Comparison of ENCODE assay signal across 1 cellular context in genomic region chr7:129611246-129612111, GRCh38.
TF ChIP-seq lines count a peak whose summit lies in the region.

Gene NRF1 (plus strand): TSS chr7:129611720. CDS start chr7:129657352, 45,632 bp downstream.

TF ChIP-seq in HepG2, 621 proteins besides CTCF, POLR2A, EP300 and RAD21 (continued from another document and continues in another):
- TF ChIP-seq, protein P1, sequence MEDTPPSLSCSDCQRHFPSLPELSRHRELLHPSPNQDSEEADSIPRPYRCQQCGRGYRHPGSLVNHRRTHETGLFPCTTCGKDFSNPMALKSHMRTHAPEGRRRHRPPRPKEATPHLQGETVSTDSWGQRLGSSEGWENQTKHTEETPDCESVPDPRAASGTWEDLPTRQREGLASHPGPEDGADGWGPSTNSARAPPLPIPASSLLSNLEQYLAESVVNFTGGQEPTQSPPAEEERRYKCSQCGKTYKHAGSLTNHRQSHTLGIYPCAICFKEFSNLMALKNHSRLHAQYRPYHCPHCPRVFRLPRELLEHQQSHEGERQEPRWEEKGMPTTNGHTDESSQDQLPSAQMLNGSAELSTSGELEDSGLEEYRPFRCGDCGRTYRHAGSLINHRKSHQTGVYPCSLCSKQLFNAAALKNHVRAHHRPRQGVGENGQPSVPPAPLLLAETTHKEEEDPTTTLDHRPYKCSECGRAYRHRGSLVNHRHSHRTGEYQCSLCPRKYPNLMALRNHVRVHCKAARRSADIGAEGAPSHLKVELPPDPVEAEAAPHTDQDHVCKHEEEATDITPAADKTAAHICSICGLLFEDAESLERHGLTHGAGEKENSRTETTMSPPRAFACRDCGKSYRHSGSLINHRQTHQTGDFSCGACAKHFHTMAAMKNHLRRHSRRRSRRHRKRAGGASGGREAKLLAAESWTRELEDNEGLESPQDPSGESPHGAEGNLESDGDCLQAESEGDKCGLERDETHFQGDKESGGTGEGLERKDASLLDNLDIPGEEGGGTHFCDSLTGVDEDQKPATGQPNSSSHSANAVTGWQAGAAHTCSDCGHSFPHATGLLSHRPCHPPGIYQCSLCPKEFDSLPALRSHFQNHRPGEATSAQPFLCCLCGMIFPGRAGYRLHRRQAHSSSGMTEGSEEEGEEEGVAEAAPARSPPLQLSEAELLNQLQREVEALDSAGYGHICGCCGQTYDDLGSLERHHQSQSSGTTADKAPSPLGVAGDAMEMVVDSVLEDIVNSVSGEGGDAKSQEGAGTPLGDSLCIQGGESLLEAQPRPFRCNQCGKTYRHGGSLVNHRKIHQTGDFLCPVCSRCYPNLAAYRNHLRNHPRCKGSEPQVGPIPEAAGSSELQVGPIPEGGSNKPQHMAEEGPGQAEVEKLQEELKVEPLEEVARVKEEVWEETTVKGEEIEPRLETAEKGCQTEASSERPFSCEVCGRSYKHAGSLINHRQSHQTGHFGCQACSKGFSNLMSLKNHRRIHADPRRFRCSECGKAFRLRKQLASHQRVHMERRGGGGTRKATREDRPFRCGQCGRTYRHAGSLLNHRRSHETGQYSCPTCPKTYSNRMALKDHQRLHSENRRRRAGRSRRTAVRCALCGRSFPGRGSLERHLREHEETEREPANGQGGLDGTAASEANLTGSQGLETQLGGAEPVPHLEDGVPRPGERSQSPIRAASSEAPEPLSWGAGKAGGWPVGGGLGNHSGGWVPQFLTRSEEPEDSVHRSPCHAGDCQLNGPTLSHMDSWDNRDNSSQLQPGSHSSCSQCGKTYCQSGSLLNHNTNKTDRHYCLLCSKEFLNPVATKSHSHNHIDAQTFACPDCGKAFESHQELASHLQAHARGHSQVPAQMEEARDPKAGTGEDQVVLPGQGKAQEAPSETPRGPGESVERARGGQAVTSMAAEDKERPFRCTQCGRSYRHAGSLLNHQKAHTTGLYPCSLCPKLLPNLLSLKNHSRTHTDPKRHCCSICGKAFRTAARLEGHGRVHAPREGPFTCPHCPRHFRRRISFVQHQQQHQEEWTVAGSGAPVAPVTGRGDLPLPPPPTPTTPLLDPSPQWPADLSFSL (CRISPR knock-in tag; IDR thresholded peaks at IDR 0.05) = 0 out of 2 replicates have a peak, but pooled peaks have one; percentile 10
- TF ChIP-seq, protein P2, sequence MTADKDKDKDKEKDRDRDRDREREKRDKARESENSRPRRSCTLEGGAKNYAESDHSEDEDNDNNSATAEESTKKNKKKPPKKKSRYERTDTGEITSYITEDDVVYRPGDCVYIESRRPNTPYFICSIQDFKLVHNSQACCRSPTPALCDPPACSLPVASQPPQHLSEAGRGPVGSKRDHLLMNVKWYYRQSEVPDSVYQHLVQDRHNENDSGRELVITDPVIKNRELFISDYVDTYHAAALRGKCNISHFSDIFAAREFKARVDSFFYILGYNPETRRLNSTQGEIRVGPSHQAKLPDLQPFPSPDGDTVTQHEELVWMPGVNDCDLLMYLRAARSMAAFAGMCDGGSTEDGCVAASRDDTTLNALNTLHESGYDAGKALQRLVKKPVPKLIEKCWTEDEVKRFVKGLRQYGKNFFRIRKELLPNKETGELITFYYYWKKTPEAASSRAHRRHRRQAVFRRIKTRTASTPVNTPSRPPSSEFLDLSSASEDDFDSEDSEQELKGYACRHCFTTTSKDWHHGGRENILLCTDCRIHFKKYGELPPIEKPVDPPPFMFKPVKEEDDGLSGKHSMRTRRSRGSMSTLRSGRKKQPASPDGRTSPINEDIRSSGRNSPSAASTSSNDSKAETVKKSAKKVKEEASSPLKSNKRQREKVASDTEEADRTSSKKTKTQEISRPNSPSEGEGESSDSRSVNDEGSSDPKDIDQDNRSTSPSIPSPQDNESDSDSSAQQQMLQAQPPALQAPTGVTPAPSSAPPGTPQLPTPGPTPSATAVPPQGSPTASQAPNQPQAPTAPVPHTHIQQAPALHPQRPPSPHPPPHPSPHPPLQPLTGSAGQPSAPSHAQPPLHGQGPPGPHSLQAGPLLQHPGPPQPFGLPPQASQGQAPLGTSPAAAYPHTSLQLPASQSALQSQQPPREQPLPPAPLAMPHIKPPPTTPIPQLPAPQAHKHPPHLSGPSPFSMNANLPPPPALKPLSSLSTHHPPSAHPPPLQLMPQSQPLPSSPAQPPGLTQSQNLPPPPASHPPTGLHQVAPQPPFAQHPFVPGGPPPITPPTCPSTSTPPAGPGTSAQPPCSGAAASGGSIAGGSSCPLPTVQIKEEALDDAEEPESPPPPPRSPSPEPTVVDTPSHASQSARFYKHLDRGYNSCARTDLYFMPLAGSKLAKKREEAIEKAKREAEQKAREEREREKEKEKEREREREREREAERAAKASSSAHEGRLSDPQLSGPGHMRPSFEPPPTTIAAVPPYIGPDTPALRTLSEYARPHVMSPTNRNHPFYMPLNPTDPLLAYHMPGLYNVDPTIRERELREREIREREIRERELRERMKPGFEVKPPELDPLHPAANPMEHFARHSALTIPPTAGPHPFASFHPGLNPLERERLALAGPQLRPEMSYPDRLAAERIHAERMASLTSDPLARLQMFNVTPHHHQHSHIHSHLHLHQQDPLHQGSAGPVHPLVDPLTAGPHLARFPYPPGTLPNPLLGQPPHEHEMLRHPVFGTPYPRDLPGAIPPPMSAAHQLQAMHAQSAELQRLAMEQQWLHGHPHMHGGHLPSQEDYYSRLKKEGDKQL (CRISPR knock-in tag; IDR thresholded peaks at IDR 0.05; ENCODE audit: low read depth) = no peak
- peak; percentile 93 for TF ChIP-seq ZNF564 (CRISPR knock-in tag; IDR thresholded peaks at IDR 0.05)
- TF ChIP-seq, protein P3, sequence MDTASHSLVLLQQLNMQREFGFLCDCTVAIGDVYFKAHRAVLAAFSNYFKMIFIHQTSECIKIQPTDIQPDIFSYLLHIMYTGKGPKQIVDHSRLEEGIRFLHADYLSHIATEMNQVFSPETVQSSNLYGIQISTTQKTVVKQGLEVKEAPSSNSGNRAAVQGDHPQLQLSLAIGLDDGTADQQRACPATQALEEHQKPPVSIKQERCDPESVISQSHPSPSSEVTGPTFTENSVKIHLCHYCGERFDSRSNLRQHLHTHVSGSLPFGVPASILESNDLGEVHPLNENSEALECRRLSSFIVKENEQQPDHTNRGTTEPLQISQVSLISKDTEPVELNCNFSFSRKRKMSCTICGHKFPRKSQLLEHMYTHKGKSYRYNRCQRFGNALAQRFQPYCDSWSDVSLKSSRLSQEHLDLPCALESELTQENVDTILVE (CRISPR knock-in tag; IDR thresholded peaks at IDR 0.05) = peak; percentile 70; the same call in 1 of the 2 replicates
- peak; percentile 7; the same call in 1 of the 2 replicates for TF ChIP-seq CREB1 (IDR thresholded peaks at IDR 0.05)
- TF ChIP-seq CREB1 (CRISPR knock-in tag; IDR thresholded peaks at IDR 0.05) = no peak
- no peak for TF ChIP-seq SMAD3 (CRISPR knock-in tag; IDR thresholded peaks at IDR 0.05)
- peak; percentile 92 for TF ChIP-seq ZBTB38 (CRISPR knock-in tag; IDR thresholded peaks at IDR 0.05)
- peak; percentile 94; the same call in 1 of the 2 replicates for TF ChIP-seq ZNF558 (CRISPR knock-in tag; IDR thresholded peaks at IDR 0.05; ENCODE audit: borderline replicate concordance)
- TF ChIP-seq, protein P4, sequence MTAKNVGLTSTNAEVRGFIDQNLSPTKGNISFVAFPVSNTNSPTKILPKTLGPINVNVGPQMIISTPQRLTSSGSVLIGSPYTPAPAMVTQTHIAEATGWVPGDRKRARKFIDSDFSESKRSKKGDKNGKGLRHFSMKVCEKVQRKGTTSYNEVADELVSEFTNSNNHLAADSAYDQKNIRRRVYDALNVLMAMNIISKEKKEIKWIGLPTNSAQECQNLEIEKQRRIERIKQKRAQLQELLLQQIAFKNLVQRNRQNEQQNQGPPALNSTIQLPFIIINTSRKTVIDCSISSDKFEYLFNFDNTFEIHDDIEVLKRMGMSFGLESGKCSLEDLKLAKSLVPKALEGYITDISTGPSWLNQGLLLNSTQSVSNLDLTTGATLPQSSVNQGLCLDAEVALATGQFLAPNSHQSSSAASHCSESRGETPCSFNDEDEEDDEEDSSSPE (CRISPR knock-in tag; IDR thresholded peaks at IDR 0.05) = peak; percentile 82
- TF ChIP-seq MIXL1 (CRISPR knock-in tag; IDR thresholded peaks at IDR 0.05) = peak; percentile 40; the same call in 1 of the 2 replicates
- peak; percentile 92 for TF ChIP-seq GMEB2 (CRISPR knock-in tag; IDR thresholded peaks at IDR 0.05; ENCODE audit: low read depth)
- peak; percentile 61 for TF ChIP-seq ZNF547 (CRISPR knock-in tag; IDR thresholded peaks at IDR 0.05)
- TF ChIP-seq ZNF841 (CRISPR knock-in tag; IDR thresholded peaks at IDR 0.05; ENCODE audit: borderline replicate concordance) = peak; percentile 59; the same call in 1 of the 2 replicates
- TF ChIP-seq MEF2D (CRISPR knock-in tag; IDR thresholded peaks at IDR 0.05) = no peak
- TF ChIP-seq ZNF605 (CRISPR knock-in tag; IDR thresholded peaks at IDR 0.05) = peak; percentile 49; the same call in 1 of the 2 replicates
- TF ChIP-seq, protein P5, sequence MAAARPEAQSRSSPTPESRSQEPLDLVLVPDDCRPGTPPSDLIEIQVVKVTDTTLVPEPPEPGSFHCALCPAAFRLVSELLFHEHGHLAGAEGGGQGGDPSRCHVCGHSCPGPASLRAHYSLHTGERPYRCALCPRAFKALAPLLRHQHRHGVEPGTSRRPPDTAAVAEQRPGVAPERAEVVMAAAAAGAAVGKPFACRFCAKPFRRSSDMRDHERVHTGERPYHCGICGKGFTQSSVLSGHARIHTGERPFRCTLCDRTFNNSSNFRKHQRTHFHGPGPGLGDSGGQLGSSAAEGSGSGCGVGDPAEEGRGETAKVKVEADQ (CRISPR knock-in tag; IDR thresholded peaks at IDR 0.05; ENCODE audit: borderline replicate concordance) = peak; percentile 67; the same call in 1 of the 2 replicates
- peak; percentile 84 for TF ChIP-seq HNRNPLL (IDR thresholded peaks at IDR 0.05; ENCODE audit: low read depth, low read length, poor library complexity, severe bottlenecking)
- peak; percentile 71; the same call in 1 of the 2 replicates for TF ChIP-seq ZNF724P (CRISPR knock-in tag; IDR thresholded peaks at IDR 0.05; ENCODE audit: borderline replicate concordance)
- peak; percentile 98 for TF ChIP-seq GMEB1 (CRISPR knock-in tag; IDR thresholded peaks at IDR 0.05; ENCODE audit: borderline replicate concordance)
- TF ChIP-seq, protein P6, sequence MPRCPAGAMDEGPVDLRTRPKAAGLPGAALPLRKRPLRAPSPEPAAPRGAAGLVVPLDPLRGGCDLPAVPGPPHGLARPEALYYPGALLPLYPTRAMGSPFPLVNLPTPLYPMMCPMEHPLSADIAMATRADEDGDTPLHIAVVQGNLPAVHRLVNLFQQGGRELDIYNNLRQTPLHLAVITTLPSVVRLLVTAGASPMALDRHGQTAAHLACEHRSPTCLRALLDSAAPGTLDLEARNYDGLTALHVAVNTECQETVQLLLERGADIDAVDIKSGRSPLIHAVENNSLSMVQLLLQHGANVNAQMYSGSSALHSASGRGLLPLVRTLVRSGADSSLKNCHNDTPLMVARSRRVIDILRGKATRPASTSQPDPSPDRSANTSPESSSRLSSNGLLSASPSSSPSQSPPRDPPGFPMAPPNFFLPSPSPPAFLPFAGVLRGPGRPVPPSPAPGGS (CRISPR knock-in tag; IDR thresholded peaks at IDR 0.05) = peak; percentile 38; the same call in 1 of the 2 replicates
- peak; percentile 69; the same call in 1 of the 2 replicates for TF ChIP-seq MTA1 (CRISPR knock-in tag; IDR thresholded peaks at IDR 0.05; ENCODE audit: borderline replicate concordance)
- 0 out of 2 replicates have a peak, but pooled peaks have one; percentile 41 for TF ChIP-seq ZNF816 (CRISPR knock-in tag; IDR thresholded peaks at IDR 0.05; ENCODE audit: borderline replicate concordance)
- TF ChIP-seq, protein P7, sequence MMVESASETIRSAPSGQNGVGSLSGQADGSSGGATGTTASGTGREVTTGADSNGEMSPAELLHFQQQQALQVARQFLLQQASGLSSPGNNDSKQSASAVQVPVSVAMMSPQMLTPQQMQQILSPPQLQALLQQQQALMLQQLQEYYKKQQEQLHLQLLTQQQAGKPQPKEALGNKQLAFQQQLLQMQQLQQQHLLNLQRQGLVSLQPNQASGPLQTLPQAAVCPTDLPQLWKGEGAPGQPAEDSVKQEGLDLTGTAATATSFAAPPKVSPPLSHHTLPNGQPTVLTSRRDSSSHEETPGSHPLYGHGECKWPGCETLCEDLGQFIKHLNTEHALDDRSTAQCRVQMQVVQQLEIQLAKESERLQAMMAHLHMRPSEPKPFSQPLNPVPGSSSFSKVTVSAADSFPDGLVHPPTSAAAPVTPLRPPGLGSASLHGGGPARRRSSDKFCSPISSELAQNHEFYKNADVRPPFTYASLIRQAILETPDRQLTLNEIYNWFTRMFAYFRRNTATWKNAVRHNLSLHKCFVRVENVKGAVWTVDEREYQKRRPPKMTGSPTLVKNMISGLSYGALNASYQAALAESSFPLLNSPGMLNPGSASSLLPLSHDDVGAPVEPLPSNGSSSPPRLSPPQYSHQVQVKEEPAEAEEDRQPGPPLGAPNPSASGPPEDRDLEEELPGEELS (CRISPR knock-in tag; IDR thresholded peaks at IDR 0.05) = peak; percentile 24; the same call in 1 of the 2 replicates
- TF ChIP-seq HBP1 (CRISPR knock-in tag; IDR thresholded peaks at IDR 0.05; ENCODE audit: low read depth) = peak; percentile 76
- no peak; the same call in 1 of the 2 replicates for TF ChIP-seq ZNF556 (CRISPR knock-in tag; IDR thresholded peaks at IDR 0.05; ENCODE audit: borderline replicate concordance)
- TF ChIP-seq ZNF225 (CRISPR knock-in tag; IDR thresholded peaks at IDR 0.05) = no peak; the same call in 1 of the 2 replicates
- no peak for TF ChIP-seq ZNF557 (CRISPR knock-in tag; IDR thresholded peaks at IDR 0.05)
